Comparison of ENCODE assay signal across 33 cellular contexts in genomic region chr11:103591554-103591953, GRCh38.
"Had no signal": no experiment of that assay in that cellular context is flagged by ENCODE, and none has a peak within 500 bp of the region (broad histone marks: within the 10 kb centered on the region; RNA-seq: fewer than 3 reads in every experiment).

No MANE protein-coding gene starts in this region.

- H3K27me3 Mint-ChIP-seq: activated B cell treated with CpG ODN at 0.5 μM for 24 hours; activated CD4-positive, alpha-beta memory T cell treated with anti-CD3 and anti-CD28 coated beads, Interleukin-2, amount 10 ng/mL, durations not matched to agents 7 days and 5 days had no signal

- ATAC-seq: activated CD8-positive, alpha-beta memory T cell treated with anti-CD3 and anti-CD28 coated beads, Interleukin-2, amount 10 ng/mL, durations not matched to agents 7 days and 5 days had no signal

- DNase-seq: activated B cell treated with CpG ODN at 0.5 μM for 24 hours; activated CD4-positive, alpha-beta memory T cell treated with anti-CD3 and anti-CD28 coated beads, Interleukin-2, amount 10 ng/mL, durations not matched to agents 7 days and 5 days; activated CD4-positive, alpha-beta T cell treated with anti-CD3 and anti-CD28 coated beads for 1 hour; activated CD4-positive, alpha-beta T cell treated with anti-CD3 and anti-CD28 coated beads for 48 hours; activated CD8-positive, alpha-beta memory T cell treated with anti-CD3 and anti-CD28 coated beads for 24 hours; activated CD8-positive, alpha-beta memory T cell treated with anti-CD3 and anti-CD28 coated beads, Interleukin-2, amount 10 ng/mL, durations not matched to agents 7 days and 5 days; activated CD8-positive, alpha-beta memory T cell treated with anti-CD3 and anti-CD28 coated beads, Interleukin-2, amount 50 U/mL, for 48 hours; activated effector memory CD4-positive, alpha-beta T cell treated with Interleukin-2 at 50 U/mL for 16 hours; activated naive CD8-positive, alpha-beta T cell treated with anti-CD3 and anti-CD28 coated beads, Interleukin-2, amount 10 ng/mL, durations not matched to agents 7 days and 5 days; activated T-cell treated with anti-CD3 and anti-CD28 coated beads, Interleukin-2, amount 50 U/mL, for 48 hours; caudate nucleus; cerebellar nuclear complex; Karpas-422; KBM-7; MM.1S; MV-4-11; NCI-H1092; NCI-H1436 treated with DMSO at 0.1 percent for 48 hours; NCI-H1694 treated with DMSO at 0.1 percent for 48 hours; NCI-H2029; NCI-H345; NCI-H526; NCI-H748 treated with DMSO at 0.1 percent for 48 hours; NK-92 treated with Interleukin-12 subunit alpha and Interleukin-12 subunit beta, amount 100 ng/mL, for 24 hours; OCI-M1; Right ventricle myocardium superior; SW 1271; T-helper 1 cell; T-helper 2 cell; T-helper 9 cell had no signal

- H3K36me3 Mint-ChIP-seq: activated CD8-positive, alpha-beta memory T cell treated with anti-CD3 and anti-CD28 coated beads, Interleukin-2, amount 10 ng/mL, durations not matched to agents 7 days and 5 days; activated naive CD4-positive, alpha-beta T cell treated with anti-CD3 and anti-CD28 coated beads, Interleukin-2, amount 50 U/mL, for 24 hours; activated naive CD8-positive, alpha-beta T cell treated with anti-CD3 and anti-CD28 coated beads, Interleukin-2, amount 10 ng/mL, durations not matched to agents 7 days and 5 days had no signal

- H3K27me3 ChIP-seq: breast epithelium had no signal

- H3K27ac ChIP-seq: breast epithelium, VCaP had no signal

- H3K27ac Mint-ChIP-seq: activated B cell treated with CpG ODN at 0.5 μM for 24 hours; activated CD4-positive, alpha-beta memory T cell treated with anti-CD3 and anti-CD28 coated beads, Interleukin-2, amount 10 ng/mL, durations not matched to agents 7 days and 5 days; activated CD8-positive, alpha-beta memory T cell treated with anti-CD3 and anti-CD28 coated beads, Interleukin-2, amount 10 ng/mL, durations not matched to agents 7 days and 5 days; activated naive CD4-positive, alpha-beta T cell treated with anti-CD3 and anti-CD28 coated beads, Interleukin-2, amount 50 U/mL, for 24 hours; activated naive CD8-positive, alpha-beta T cell treated with anti-CD3 and anti-CD28 coated beads, Interleukin-2, amount 10 ng/mL, durations not matched to agents 7 days and 5 days had no signal

- H3K4me3 ChIP-seq: breast epithelium had no signal

- H3K9me3 ChIP-seq: breast epithelium had no signal

- H3K36me3 ChIP-seq: breast epithelium had no signal

- H3K9me3 Mint-ChIP-seq: activated B cell treated with CpG ODN at 0.5 μM for 24 hours; activated CD4-positive, alpha-beta memory T cell treated with anti-CD3 and anti-CD28 coated beads, Interleukin-2, amount 10 ng/mL, durations not matched to agents 7 days and 5 days; activated naive CD4-positive, alpha-beta T cell treated with anti-CD3 and anti-CD28 coated beads, Interleukin-2, amount 50 U/mL, for 24 hours; activated naive CD8-positive, alpha-beta T cell treated with anti-CD3 and anti-CD28 coated beads, Interleukin-2, amount 10 ng/mL, durations not matched to agents 7 days and 5 days had no signal

- H3K4me1 Mint-ChIP-seq: activated B cell treated with CpG ODN at 0.5 μM for 24 hours; activated CD4-positive, alpha-beta memory T cell treated with anti-CD3 and anti-CD28 coated beads, Interleukin-2, amount 10 ng/mL, durations not matched to agents 7 days and 5 days; activated CD8-positive, alpha-beta memory T cell treated with anti-CD3 and anti-CD28 coated beads, Interleukin-2, amount 10 ng/mL, durations not matched to agents 7 days and 5 days; activated naive CD4-positive, alpha-beta T cell treated with anti-CD3 and anti-CD28 coated beads, Interleukin-2, amount 50 U/mL, for 24 hours; activated naive CD8-positive, alpha-beta T cell treated with anti-CD3 and anti-CD28 coated beads, Interleukin-2, amount 10 ng/mL, durations not matched to agents 7 days and 5 days had no signal

- H3K4me3 Mint-ChIP-seq: activated B cell treated with CpG ODN at 0.5 μM for 24 hours; activated CD4-positive, alpha-beta memory T cell treated with anti-CD3 and anti-CD28 coated beads, Interleukin-2, amount 10 ng/mL, durations not matched to agents 7 days and 5 days; activated CD8-positive, alpha-beta memory T cell treated with anti-CD3 and anti-CD28 coated beads, Interleukin-2, amount 10 ng/mL, durations not matched to agents 7 days and 5 days; activated naive CD4-positive, alpha-beta T cell treated with anti-CD3 and anti-CD28 coated beads, Interleukin-2, amount 50 U/mL, for 24 hours; activated naive CD8-positive, alpha-beta T cell treated with anti-CD3 and anti-CD28 coated beads, Interleukin-2, amount 10 ng/mL, durations not matched to agents 7 days and 5 days had no signal

- H3K4me1 ChIP-seq: breast epithelium had no signal
